ENCODE assay signal across 1 cellular context in the genomic region with DNA sequence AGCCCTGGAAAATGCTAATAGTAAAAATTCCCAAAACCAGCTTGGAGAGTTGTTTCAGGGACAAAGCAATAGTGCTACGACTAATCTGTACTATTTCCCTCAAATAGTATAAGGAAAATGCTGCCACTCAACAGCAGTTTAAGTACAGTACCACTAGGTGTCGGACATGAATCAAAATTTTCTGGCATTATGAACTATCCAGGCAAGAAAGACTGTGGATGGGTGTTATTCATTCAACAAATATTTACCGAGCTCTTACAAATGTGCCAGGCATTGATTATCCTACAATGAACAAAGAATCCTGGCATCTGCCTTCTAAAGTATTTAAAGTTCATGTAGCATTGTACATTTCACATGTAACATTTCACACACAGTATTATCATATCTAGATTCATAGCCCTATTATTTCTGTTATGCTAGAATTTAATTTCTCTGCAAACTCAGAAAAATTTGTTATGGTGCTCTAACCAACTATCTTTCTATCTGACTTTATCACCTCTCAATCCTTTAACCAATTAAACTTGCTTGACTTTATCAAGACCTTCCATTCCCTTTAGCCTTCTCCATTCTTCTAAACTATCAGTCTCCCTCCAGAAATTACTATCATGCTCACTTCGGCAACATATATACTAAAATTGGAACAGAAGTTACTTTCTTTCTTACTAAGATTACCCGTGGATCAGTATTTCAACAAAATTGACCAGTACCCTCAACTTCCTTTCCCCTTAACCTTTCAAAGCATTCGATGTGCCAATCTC.
TF ChIP-seq lines count a peak whose summit lies in the region.

No MANE protein-coding gene starts in this region.

TF ChIP-seq in HepG2, 621 proteins besides CTCF, POLR2A, EP300 and RAD21 (continued from another document and continues in another):
- TF ChIP-seq HNRNPH1 (optimal IDR thresholded peaks at IDR 0.05; ENCODE audit: low read depth, low read length) (no peak), RARA (CRISPR knock-in tag; IDR thresholded peaks at IDR 0.05) (peak; percentile 44; the same call in 1 of the 2 replicates), MIER3 (CRISPR knock-in tag; IDR thresholded peaks at IDR 0.05; ENCODE audit: borderline replicate concordance) (peak; percentile 30; the same call in 1 of the 2 replicates), SOX13 (IDR thresholded peaks at IDR 0.05) (peak; percentile 27; the same call in 1 of the 2 replicates), SOX13 (CRISPR knock-in tag; conservative IDR thresholded peaks at IDR 0.05 in 1 of 2, IDR thresholded peaks at IDR 0.05 in 1 of 2) (peak in 1 of 2 experiments; percentile 93; a peak in 2 of 4 replicates), ZNF3 (CRISPR knock-in tag; IDR thresholded peaks at IDR 0.05) (peak; percentile 98), PAX8 (CRISPR knock-in tag; IDR thresholded peaks at IDR 0.05; ENCODE audit: borderline replicate concordance) (no peak), GABPA (IDR thresholded peaks at IDR 0.05; ENCODE audit: low read depth, low read length) (no peak), GABPA (CRISPR knock-in tag; IDR thresholded peaks at IDR 0.05; ENCODE audit: low read depth) (no peak), TOE1 (CRISPR knock-in tag; IDR thresholded peaks at IDR 0.05) (no peak), HOMEZ (CRISPR knock-in tag; IDR thresholded peaks at IDR 0.05; ENCODE audit: low read depth) (peak; percentile 36; the same call in 1 of the 2 replicates), HNF1A (IDR thresholded peaks at IDR 0.05; ENCODE audit: low read depth) (no peak), HNF1A (CRISPR knock-in tag; IDR thresholded peaks at IDR 0.05; ENCODE audit: borderline replicate concordance) (no peak), ZNF615 (CRISPR knock-in tag; IDR thresholded peaks at IDR 0.05; ENCODE audit: borderline replicate concordance) (no peak), ZFP1 (CRISPR knock-in tag; IDR thresholded peaks at IDR 0.05) (0 out of 2 replicates have a peak, but pooled peaks have one; percentile 27), HOXA5 (CRISPR knock-in tag; IDR thresholded peaks at IDR 0.05) (peak; percentile 38; the same call in 1 of the 2 replicates), ZSCAN20 (CRISPR knock-in tag; IDR thresholded peaks at IDR 0.05; ENCODE audit: borderline replicate concordance) (no peak), SMAD1 (CRISPR knock-in tag; IDR thresholded peaks at IDR 0.05; ENCODE audit: borderline replicate concordance, low read depth) (no peak), ZNF205 (CRISPR knock-in tag; IDR thresholded peaks at IDR 0.05) (no peak), FOXK2 (IDR thresholded peaks at IDR 0.05) (no peak), JUND (CRISPR knock-in tag; IDR thresholded peaks at IDR 0.05) (no peak), CBFB (CRISPR knock-in tag; IDR thresholded peaks at IDR 0.05) (no peak), ZNF124 (CRISPR knock-in tag; IDR thresholded peaks at IDR 0.05) (0 out of 2 replicates have a peak, but pooled peaks have one; percentile 32), HNF4A (CRISPR knock-in tag; IDR thresholded peaks at IDR 0.05) (0 out of 2 replicates have a peak, but pooled peaks have one; percentile 8), ZBTB21 (CRISPR knock-in tag; IDR thresholded peaks at IDR 0.05) (no peak), NR2F1 (CRISPR knock-in tag; IDR thresholded peaks at IDR 0.05) (0 out of 4 replicates have a peak, but pooled peaks of 1 of the 2 experiments have one; percentile 26), YEATS4 (CRISPR knock-in tag; IDR thresholded peaks at IDR 0.05; ENCODE audit: borderline replicate concordance) (no peak), ZNF24 (IDR thresholded peaks at IDR 0.05) (peak; percentile 65; the same call in 1 of the 2 replicates), FOXJ3 (CRISPR knock-in tag; IDR thresholded peaks at IDR 0.05; ENCODE audit: borderline replicate concordance) (0 out of 2 replicates have a peak, but pooled peaks have one; percentile 21), MTF1 (CRISPR knock-in tag; IDR thresholded peaks at IDR 0.05) (no peak), NFKB2 (CRISPR knock-in tag; IDR thresholded peaks at IDR 0.05; ENCODE audit: borderline replicate concordance) (no peak)
- TF ChIP-seq, protein P1, sequence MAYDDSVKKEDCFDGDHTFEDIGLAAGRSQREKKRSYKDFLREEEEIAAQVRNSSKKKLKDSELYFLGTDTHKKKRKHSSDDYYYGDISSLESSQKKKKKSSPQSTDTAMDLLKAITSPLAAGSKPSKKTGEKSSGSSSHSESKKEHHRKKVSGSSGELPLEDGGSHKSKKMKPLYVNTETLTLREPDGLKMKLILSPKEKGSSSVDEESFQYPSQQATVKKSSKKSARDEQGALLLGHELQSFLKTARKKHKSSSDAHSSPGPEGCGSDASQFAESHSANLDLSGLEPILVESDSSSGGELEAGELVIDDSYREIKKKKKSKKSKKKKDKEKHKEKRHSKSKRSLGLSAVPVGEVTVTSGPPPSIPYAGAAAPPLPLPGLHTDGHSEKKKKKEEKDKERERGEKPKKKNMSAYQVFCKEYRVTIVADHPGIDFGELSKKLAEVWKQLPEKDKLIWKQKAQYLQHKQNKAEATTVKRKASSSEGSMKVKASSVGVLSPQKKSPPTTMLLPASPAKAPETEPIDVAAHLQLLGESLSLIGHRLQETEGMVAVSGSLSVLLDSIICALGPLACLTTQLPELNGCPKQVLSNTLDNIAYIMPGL (CRISPR knock-in tag; IDR thresholded peaks at IDR 0.05; ENCODE audit: borderline replicate concordance in 1 of 2, low read depth in 1 of 2): peak in 1 of 2 experiments; percentile 34; a peak in 1 of 4 replicates
- TF ChIP-seq, protein P2, sequence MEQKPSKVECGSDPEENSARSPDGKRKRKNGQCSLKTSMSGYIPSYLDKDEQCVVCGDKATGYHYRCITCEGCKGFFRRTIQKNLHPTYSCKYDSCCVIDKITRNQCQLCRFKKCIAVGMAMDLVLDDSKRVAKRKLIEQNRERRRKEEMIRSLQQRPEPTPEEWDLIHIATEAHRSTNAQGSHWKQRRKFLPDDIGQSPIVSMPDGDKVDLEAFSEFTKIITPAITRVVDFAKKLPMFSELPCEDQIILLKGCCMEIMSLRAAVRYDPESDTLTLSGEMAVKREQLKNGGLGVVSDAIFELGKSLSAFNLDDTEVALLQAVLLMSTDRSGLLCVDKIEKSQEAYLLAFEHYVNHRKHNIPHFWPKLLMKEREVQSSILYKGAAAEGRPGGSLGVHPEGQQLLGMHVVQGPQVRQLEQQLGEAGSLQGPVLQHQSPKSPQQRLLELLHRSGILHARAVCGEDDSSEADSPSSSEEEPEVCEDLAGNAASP (CRISPR knock-in tag; IDR thresholded peaks at IDR 0.05; ENCODE audit: borderline replicate concordance): peak; percentile 82
- TF ChIP-seq, protein P3, sequence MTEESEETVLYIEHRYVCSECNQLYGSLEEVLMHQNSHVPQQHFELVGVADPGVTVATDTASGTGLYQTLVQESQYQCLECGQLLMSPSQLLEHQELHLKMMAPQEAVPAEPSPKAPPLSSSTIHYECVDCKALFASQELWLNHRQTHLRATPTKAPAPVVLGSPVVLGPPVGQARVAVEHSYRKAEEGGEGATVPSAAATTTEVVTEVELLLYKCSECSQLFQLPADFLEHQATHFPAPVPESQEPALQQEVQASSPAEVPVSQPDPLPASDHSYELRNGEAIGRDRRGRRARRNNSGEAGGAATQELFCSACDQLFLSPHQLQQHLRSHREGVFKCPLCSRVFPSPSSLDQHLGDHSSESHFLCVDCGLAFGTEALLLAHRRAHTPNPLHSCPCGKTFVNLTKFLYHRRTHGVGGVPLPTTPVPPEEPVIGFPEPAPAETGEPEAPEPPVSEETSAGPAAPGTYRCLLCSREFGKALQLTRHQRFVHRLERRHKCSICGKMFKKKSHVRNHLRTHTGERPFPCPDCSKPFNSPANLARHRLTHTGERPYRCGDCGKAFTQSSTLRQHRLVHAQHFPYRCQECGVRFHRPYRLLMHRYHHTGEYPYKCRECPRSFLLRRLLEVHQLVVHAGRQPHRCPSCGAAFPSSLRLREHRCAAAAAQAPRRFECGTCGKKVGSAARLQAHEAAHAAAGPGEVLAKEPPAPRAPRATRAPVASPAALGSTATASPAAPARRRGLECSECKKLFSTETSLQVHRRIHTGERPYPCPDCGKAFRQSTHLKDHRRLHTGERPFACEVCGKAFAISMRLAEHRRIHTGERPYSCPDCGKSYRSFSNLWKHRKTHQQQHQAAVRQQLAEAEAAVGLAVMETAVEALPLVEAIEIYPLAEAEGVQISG (CRISPR knock-in tag; IDR thresholded peaks at IDR 0.05): no peak
- TF ChIP-seq, protein P4, sequence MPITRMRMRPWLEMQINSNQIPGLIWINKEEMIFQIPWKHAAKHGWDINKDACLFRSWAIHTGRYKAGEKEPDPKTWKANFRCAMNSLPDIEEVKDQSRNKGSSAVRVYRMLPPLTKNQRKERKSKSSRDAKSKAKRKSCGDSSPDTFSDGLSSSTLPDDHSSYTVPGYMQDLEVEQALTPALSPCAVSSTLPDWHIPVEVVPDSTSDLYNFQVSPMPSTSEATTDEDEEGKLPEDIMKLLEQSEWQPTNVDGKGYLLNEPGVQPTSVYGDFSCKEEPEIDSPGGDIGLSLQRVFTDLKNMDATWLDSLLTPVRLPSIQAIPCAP (CRISPR knock-in tag; IDR thresholded peaks at IDR 0.05; ENCODE audit: low read depth): no peak
- TF ChIP-seq, protein P5, sequence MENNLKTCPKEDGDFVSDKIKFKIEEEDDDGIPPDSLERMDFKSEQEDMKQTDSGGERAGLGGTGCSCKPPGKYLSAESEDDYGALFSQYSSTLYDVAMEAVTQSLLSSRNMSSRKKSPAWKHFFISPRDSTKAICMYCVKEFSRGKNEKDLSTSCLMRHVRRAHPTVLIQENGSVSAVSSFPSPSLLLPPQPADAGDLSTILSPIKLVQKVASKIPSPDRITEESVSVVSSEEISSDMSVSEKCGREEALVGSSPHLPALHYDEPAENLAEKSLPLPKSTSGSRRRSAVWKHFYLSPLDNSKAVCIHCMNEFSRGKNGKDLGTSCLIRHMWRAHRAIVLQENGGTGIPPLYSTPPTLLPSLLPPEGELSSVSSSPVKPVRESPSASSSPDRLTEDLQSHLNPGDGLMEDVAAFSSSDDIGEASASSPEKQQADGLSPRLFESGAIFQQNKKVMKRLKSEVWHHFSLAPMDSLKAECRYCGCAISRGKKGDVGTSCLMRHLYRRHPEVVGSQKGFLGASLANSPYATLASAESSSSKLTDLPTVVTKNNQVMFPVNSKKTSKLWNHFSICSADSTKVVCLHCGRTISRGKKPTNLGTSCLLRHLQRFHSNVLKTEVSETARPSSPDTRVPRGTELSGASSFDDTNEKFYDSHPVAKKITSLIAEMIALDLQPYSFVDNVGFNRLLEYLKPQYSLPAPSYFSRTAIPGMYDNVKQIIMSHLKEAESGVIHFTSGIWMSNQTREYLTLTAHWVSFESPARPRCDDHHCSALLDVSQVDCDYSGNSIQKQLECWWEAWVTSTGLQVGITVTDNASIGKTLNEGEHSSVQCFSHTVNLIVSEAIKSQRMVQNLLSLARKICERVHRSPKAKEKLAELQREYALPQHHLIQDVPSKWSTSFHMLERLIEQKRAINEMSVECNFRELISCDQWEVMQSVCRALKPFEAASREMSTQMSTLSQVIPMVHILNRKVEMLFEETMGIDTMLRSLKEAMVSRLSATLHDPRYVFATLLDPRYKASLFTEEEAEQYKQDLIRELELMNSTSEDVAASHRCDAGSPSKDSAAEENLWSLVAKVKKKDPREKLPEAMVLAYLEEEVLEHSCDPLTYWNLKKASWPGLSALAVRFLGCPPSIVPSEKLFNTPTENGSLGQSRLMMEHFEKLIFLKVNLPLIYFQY (CRISPR knock-in tag; IDR thresholded peaks at IDR 0.05; ENCODE audit: borderline replicate concordance): no peak
